ENCODE assay signal across 25 cellular contexts in the genomic region with DNA sequence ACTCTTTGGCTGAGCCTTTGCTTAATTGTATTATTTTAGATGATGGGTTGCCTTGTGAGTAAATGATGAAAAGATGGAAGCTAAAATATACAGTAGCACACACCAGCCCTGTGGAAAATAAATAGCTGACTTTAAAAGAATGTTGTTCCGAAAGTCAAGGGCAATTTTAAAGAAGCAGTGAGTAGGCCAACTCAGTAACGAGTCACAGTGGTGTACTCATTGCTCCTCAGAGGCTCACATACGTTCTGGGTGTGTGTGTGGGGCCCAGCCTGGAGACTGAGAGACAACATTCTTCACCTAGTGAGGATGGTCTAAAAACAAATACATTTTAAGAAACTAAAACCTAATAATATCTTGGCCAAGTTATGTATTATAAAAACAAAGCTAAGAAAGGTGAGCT.
A peak's percentile ranks its signal among the peaks of the same experiment; 100 is the strongest.
DNase-seq lines count a peak whose midpoint lies in the region; ATAC-seq, FAIRE-seq and TF ChIP-seq lines count a peak whose summit lies in the region.
"Had no signal": no experiment of that assay in that cellular context is flagged by ENCODE, and none has a peak within 500 bp of the region (broad histone marks: within the 10 kb centered on the region; RNA-seq: fewer than 3 reads in every experiment).

No MANE protein-coding gene starts in this region.

- H3K4me3 ChIP-seq in epithelial cell of esophagus (ENCODE audit: low read length) (no peak overlapping the region), trophoblast cell (ENCODE audit: low read depth, low read length) (no peak overlapping the region)
- H3K4me3 ChIP-seq: dorsolateral prefrontal cortex, K562, left ventricle myocardium inferior, thyroid gland had no signal

- no peak overlapping the region for H3K4me2 ChIP-seq in trophoblast cell (ENCODE audit: low read length)

- WGBS in trophoblast cell (ENCODE audit: extremely low coverage, insufficient coverage, insufficient read length): no CpG with 5 or more reads among the region's 3 CpGs

- H2BK5ac ChIP-seq in trophoblast cell (ENCODE audit: low read depth, low read length, poor library complexity): no peak overlapping the region

- ATAC-seq in HG03039 (IDR thresholded peaks at IDR 0.05; ENCODE audit: unreplicated experiment): no peak
- ATAC-seq: HCT116; K562; naive thymus-derived CD4-positive, alpha-beta T cell; stimulated activated naive CD8-positive, alpha-beta T cell treated with anti-CD3 and anti-CD28 coated beads, Interleukin-15, Interleukin-2, amounts not matched to agents 100 U/mL and 50 U/mL, for 24 hours had no signal

- no peak for TF ChIP-seq CTCF in epithelial cell of esophagus (IDR thresholded peaks at IDR 0.05; ENCODE audit: insufficient read depth, low read depth, low read length, missing control alignments)

- no peak overlapping the region for H4K12ac ChIP-seq in trophoblast cell (ENCODE audit: low read depth, low read length)

- no peaks in the 10 kb centered on the region for H3K79me1 ChIP-seq in trophoblast cell (ENCODE audit: low read length)

- peak; percentile 5 for FAIRE-seq in RCC 7860 (lab: Jason Lieb, UNC)
- FAIRE-seq: endothelial cell of umbilical vein, K562 had no signal

- no peak overlapping the region for H3K27ac ChIP-seq in trophoblast cell (ENCODE audit: low read depth, low read length)
- H3K27ac ChIP-seq: dorsolateral prefrontal cortex, left ventricle myocardium inferior, thyroid gland, WERI-Rb-1 had no signal

- DNase-seq in HCEC 1CT: peak; percentile 32
- DNase-seq in RCC 7860 (ENCODE audit: low spot score): peak; percentile 27
- DNase-seq in epithelial cell of esophagus (ENCODE audit: low read depth): peak; percentile 57
- peak; percentile 51 for DNase-seq in renal cortical epithelial cell (ENCODE audit: low read depth)
- DNase-seq in NCI-H2107 (lab: John Stamatoyannopoulos, UW): no peak
- DNase-seq in ecto neural progenitor cell (ENCODE audit: low spot score): no peak
- DNase-seq in trophoblast cell: no peak
- DNase-seq: activated CD4-positive, alpha-beta T cell treated with anti-CD3 and anti-CD28 coated beads, Interleukin-2, amount 10 ng/mL, durations not matched to agents 7 days and 5 days; activated naive CD4-positive, alpha-beta T cell treated with Interleukin-2 at 50 U/mL for 16 hours; activated T-cell treated with anti-CD3 and anti-CD28 coated beads, Interleukin-2, amount 50 U/mL, for 48 hours; amygdala; central memory CD4-positive, alpha-beta T cell; dorsolateral prefrontal cortex; foreskin melanocyte; left ventricle myocardium inferior; naive thymus-derived CD4-positive, alpha-beta T cell; NCI-H2227 treated with DMSO at 0.1 percent for 48 hours; occipital lobe; stimulated activated naive CD8-positive, alpha-beta T cell treated with anti-CD3 and anti-CD28 coated beads, Interleukin-15, Interleukin-2, amounts not matched to agents 100 U/mL and 50 U/mL, for 24 hours; thyroid gland; WERI-Rb-1 had no signal

- H3K9ac ChIP-seq in trophoblast cell (ENCODE audit: low read length): no peak overlapping the region

- no peak overlapping the region for H4K91ac ChIP-seq in trophoblast cell (ENCODE audit: low read depth, low read length)

- H2BK120ac ChIP-seq in trophoblast cell (ENCODE audit: insufficient read depth, low read length, poor library complexity): no peak overlapping the region

- no peak overlapping the region for H3K18ac ChIP-seq in trophoblast cell (ENCODE audit: low read length)

- no peaks in the 10 kb centered on the region for H3K27me3 ChIP-seq in trophoblast cell (ENCODE audit: insufficient read depth, low read length)
- H3K27me3 ChIP-seq: thyroid gland had no signal

- no peak overlapping the region for H4K8ac ChIP-seq in trophoblast cell (ENCODE audit: low read depth, low read length)

- no peaks in the 10 kb centered on the region for H3K4me1 ChIP-seq in trophoblast cell (ENCODE audit: control insufficient read depth in 1 of 2, insufficient read depth in 2 of 2, low read length in 2 of 2)
- H3K4me1 ChIP-seq: left ventricle myocardium inferior, thyroid gland had no signal

- H3K9me3 ChIP-seq in trophoblast cell (ENCODE audit: insufficient read depth, low read depth, low read length): peaks cover 4% of the 10 kb centered on the region
- H3K9me3 ChIP-seq: left ventricle myocardium inferior, thyroid gland had no signal

- no peak overlapping the region for H3K14ac ChIP-seq in trophoblast cell (ENCODE audit: low read length)

- no peak overlapping the region for H3K4ac ChIP-seq in trophoblast cell (ENCODE audit: low read depth, low read length)

- no peaks in the 10 kb centered on the region for H3K79me2 ChIP-seq in trophoblast cell (ENCODE audit: control insufficient read depth, insufficient read depth, low read length, poor library complexity)

- H3K23ac ChIP-seq in trophoblast cell (ENCODE audit: low read length): no peak overlapping the region

- H2BK12ac ChIP-seq in trophoblast cell (ENCODE audit: low read length): no peak overlapping the region

- no peak overlapping the region for H2AK5ac ChIP-seq in trophoblast cell (ENCODE audit: low read length)

- no peaks in the 10 kb centered on the region for H3K36me3 ChIP-seq in trophoblast cell (ENCODE audit: control insufficient read depth in 1 of 2, insufficient read depth in 2 of 2, low read length in 2 of 2)
- H3K36me3 ChIP-seq: left ventricle myocardium inferior, thyroid gland, WERI-Rb-1 had no signal

- no peak overlapping the region for H2AFZ ChIP-seq in trophoblast cell (ENCODE audit: insufficient read depth, low read length, poor library complexity)

Comparison
In these comparisons a context has a peak if more than half of its experiments do, and no peak if none do; other contexts are left out.
1. DNase-seq: peak in HCEC 1CT (single experiment), RCC 7860 (single experiment), epithelial cell of esophagus (single experiment) and renal cortical epithelial cell (single experiment); none in NCI-H2107 (single experiment), ecto neural progenitor cell (single experiment) and trophoblast cell (0 of 2).